16 cellular contexts compared by ENCODE assay signal in genomic region chr2:99809259-99809900, GRCh38.
A peak's percentile ranks its signal among the peaks of the same experiment; 100 is the strongest.
DNase-seq lines count a peak whose midpoint lies in the region; ATAC-seq and TF ChIP-seq lines count a peak whose summit lies in the region.
"Had no signal": no experiment of that assay in that cellular context is flagged by ENCODE, and none has a peak within 500 bp of the region (broad histone marks: within the 10 kb centered on the region; RNA-seq: fewer than 3 reads in every experiment).

No MANE protein-coding gene starts in this region.

- H3K27me3 Mint-ChIP-seq in nephron (ENCODE audit: low read depth) (no peaks in the 10 kb centered on the region), T-helper 17 cell (peaks cover 8% of the 10 kb centered on the region)
- H3K27me3 Mint-ChIP-seq in activated naive CD4-positive, alpha-beta T cell treated with anti-CD3 and anti-CD28 coated beads, Interleukin-2, amount 10 ng/mL, durations not matched to agents 7 days and 5 days = peaks cover 3% of the 10 kb centered on the region

- no peak for TF ChIP-seq CTCF in nephron (IDR thresholded peaks at IDR 0.05; ENCODE audit: unreplicated experiment in 3 of 3)

- in situ Hi-C loops in ACHN (cut with HindIII; ENCODE audit: low pct_ligation_motif_present, low pct_unique_long_range_greater_than_20kb, low sequenced_read_pairs) = no loop called here

- H3K4me1 Mint-ChIP-seq in nephron = peaks cover 28% of the 10 kb centered on the region
- H3K4me1 Mint-ChIP-seq in activated naive CD4-positive, alpha-beta T cell treated with anti-CD3 and anti-CD28 coated beads, Interleukin-2, amount 10 ng/mL, durations not matched to agents 7 days and 5 days = no peaks in the 10 kb centered on the region
- H3K4me1 Mint-ChIP-seq in T-helper 17 cell = no peaks in the 10 kb centered on the region
- H3K4me1 Mint-ChIP-seq: CD8-positive, alpha-beta memory T cell had no signal

- H3K9me3 Mint-ChIP-seq in nephron = peaks cover 2% of the 10 kb centered on the region
- H3K9me3 Mint-ChIP-seq in activated naive CD4-positive, alpha-beta T cell treated with anti-CD3 and anti-CD28 coated beads, Interleukin-2, amount 10 ng/mL, durations not matched to agents 7 days and 5 days = no peaks in the 10 kb centered on the region
- H3K9me3 Mint-ChIP-seq: CD8-positive, alpha-beta memory T cell had no signal

- ATAC-seq in GM21619 (IDR thresholded peaks at IDR 0.05; ENCODE audit: unreplicated experiment) (no peak), T-helper 17 cell (no peak)
- ATAC-seq: Panc1, SK-N-SH treated with all-trans-retinoic acid at 6 μM for 48 hours had no signal

- no peaks in the 10 kb centered on the region for H3K9me3 ChIP-seq in T-helper 17 cell (ENCODE audit: control insufficient read depth, low read length, poor library complexity, severe bottlenecking)

- CTCF ChIA-PET in activated naive CD4-positive, alpha-beta T cell treated with anti-CD3 and anti-CD28 coated beads, Interleukin-2, amount 10 ng/mL, durations not matched to agents 7 days and 5 days (lab: Charles Lee) = interaction anchor here (0.7 kb wide), 1 partner anchor 24 kb away, joined by 3 read pairs; no protein-coding TSS in a partner anchor

- DNase-seq in NCI-H82 (lab: John Stamatoyannopoulos, UW) = peak; percentile 62
- DNase-seq in NCI-H82 treated with DMSO at 0.1 percent for 48 hours (lab: John Stamatoyannopoulos, UW; ENCODE audit: unreplicated experiment) = no peak
- peak; percentile 59 for DNase-seq in ecto neural progenitor cell (ENCODE audit: low spot score)
- no peak for DNase-seq in activated naive CD4-positive, alpha-beta T cell treated with anti-CD3 and anti-CD28 coated beads, Interleukin-2, amount 10 ng/mL, durations not matched to agents 7 days and 5 days
- no peak for DNase-seq in ACHN
- no peak for DNase-seq in T-helper 17 cell
- DNase-seq: CD8-positive, alpha-beta memory T cell; GOT3; HCEC 1CT; KG1; NCI-H1694 treated with DMSO at 0.1 percent for 48 hours; NCI-H2107 had no signal

- H3K36me3 Mint-ChIP-seq in nephron (ENCODE audit: low read depth) (peaks cover 30% of the 10 kb centered on the region), T-helper 17 cell (ENCODE audit: low read depth) (no peaks in the 10 kb centered on the region)
- no peaks in the 10 kb centered on the region for H3K36me3 Mint-ChIP-seq in activated naive CD4-positive, alpha-beta T cell treated with anti-CD3 and anti-CD28 coated beads, Interleukin-2, amount 10 ng/mL, durations not matched to agents 7 days and 5 days
- H3K36me3 Mint-ChIP-seq: CD8-positive, alpha-beta memory T cell had no signal

- H3K4me3 Mint-ChIP-seq in nephron = no peak overlapping the region
- no peak overlapping the region for H3K4me3 Mint-ChIP-seq in activated naive CD4-positive, alpha-beta T cell treated with anti-CD3 and anti-CD28 coated beads, Interleukin-2, amount 10 ng/mL, durations not matched to agents 7 days and 5 days
- no peak overlapping the region for H3K4me3 Mint-ChIP-seq in T-helper 17 cell
- H3K4me3 Mint-ChIP-seq: CD8-positive, alpha-beta memory T cell had no signal

- H3K27ac Mint-ChIP-seq in nephron (peak overlapping the region; percentile 47 to 65 (median 62)), T-helper 17 cell (no peak overlapping the region)
- H3K27ac Mint-ChIP-seq in activated naive CD4-positive, alpha-beta T cell treated with anti-CD3 and anti-CD28 coated beads, Interleukin-2, amount 10 ng/mL, durations not matched to agents 7 days and 5 days = no peak overlapping the region
- H3K27ac Mint-ChIP-seq: CD8-positive, alpha-beta memory T cell had no signal

Comparison
In these comparisons a context has a peak if more than half of its experiments do, and no peak if none do; other contexts are left out.
1. DNase-seq: peak in NCI-H82 (single experiment) and ecto neural progenitor cell (single experiment); none in NCI-H82 treated with DMSO at 0.1 percent for 48 hours (single experiment), activated naive CD4-positive, alpha-beta T cell treated with anti-CD3 and anti-CD28 coated beads, Interleukin-2, amount 10 ng/mL, durations not matched to agents 7 days and 5 days (single experiment), ACHN (single experiment) and T-helper 17 cell (0 of 3).
2. H3K27ac Mint-ChIP-seq: peak in nephron (3 of 3); none in activated naive CD4-positive, alpha-beta T cell treated with anti-CD3 and anti-CD28 coated beads, Interleukin-2, amount 10 ng/mL, durations not matched to agents 7 days and 5 days (single experiment) and T-helper 17 cell (single experiment).